13 cellular contexts compared by ENCODE assay signal in genomic region chr11:9850224-9850895, GRCh38.
"Had no signal": no experiment of that assay in that cellular context is flagged by ENCODE, and none has a peak within 500 bp of the region (broad histone marks: within the 10 kb centered on the region; RNA-seq: fewer than 3 reads in every experiment).

No MANE protein-coding gene starts in this region.

- H3K27me3 Mint-ChIP-seq: activated B cell treated with CpG ODN at 0.5 μM for 24 hours; activated CD4-positive, alpha-beta T cell treated with anti-CD3 and anti-CD28 coated beads, Interleukin-2, amount 10 ng/mL, durations not matched to agents 24 days and 14 days; stimulated activated naive CD8-positive, alpha-beta T cell treated with anti-CD3 and anti-CD28 coated beads, Interleukin-15, Interleukin-2, amounts not matched to agents 100 ng/mL and 50 ng/mL, for 24 hours had no signal

- DNase-seq: activated B cell treated with CpG ODN at 0.5 μM for 24 hours; activated CD4-positive, alpha-beta T cell treated with anti-CD3 and anti-CD28 coated beads, Interleukin-2, amount 10 ng/mL, durations not matched to agents 24 days and 14 days; anterior cingulate cortex; gastrocnemius medialis; nephron progenitor cell; ovary; stimulated activated CD4-positive, alpha-beta T cell treated with anti-CD3 and anti-CD28 coated beads, Interleukin-15, amount 100 ng/mL, for 24 hours; stimulated activated CD4-positive, alpha-beta T cell treated with anti-CD3 and anti-CD28 coated beads, Interleukin-4, amount 100 ng/mL, for 24 hours; testis had no signal

- H3K9me3 ChIP-seq: gastrocnemius medialis, ovary, testis had no signal

- H3K4me3 ChIP-seq: gastrocnemius medialis, ovary, testis had no signal

- H3K9me3 Mint-ChIP-seq: activated B cell treated with CpG ODN at 0.5 μM for 24 hours; activated CD4-positive, alpha-beta T cell treated with anti-CD3 and anti-CD28 coated beads, Interleukin-2, amount 10 ng/mL, durations not matched to agents 24 days and 14 days; activated naive CD4-positive, alpha-beta T cell treated with anti-CD3 and anti-CD28 coated beads, Interleukin-2, amount 50 U/mL, for 72 hours; activated T-helper 2 cell treated with anti-CD3 and anti-CD28 coated beads, Interferon-gamma antibody, Interleukin-2, Interleukin-4, amounts not matched to agents 10 μg/mL and 5 μg/mL and 100 μg/mL, durations not matched to agents 14 hours and 24 hours and 36 hours; nephron progenitor cell; stimulated activated naive CD8-positive, alpha-beta T cell treated with anti-CD3 and anti-CD28 coated beads, Interleukin-15, Interleukin-2, amounts not matched to agents 100 ng/mL and 50 ng/mL, for 24 hours had no signal

- ATAC-seq: activated naive CD4-positive, alpha-beta T cell treated with anti-CD3 and anti-CD28 coated beads, Interleukin-2, amount 50 U/mL, for 72 hours; esophagus mucosa; gastrocnemius medialis had no signal

- H3K4me1 ChIP-seq: gastrocnemius medialis, testis had no signal

- H3K27ac Mint-ChIP-seq: activated B cell treated with CpG ODN at 0.5 μM for 24 hours; activated CD4-positive, alpha-beta T cell treated with anti-CD3 and anti-CD28 coated beads, Interleukin-2, amount 10 ng/mL, durations not matched to agents 24 days and 14 days; activated naive CD4-positive, alpha-beta T cell treated with anti-CD3 and anti-CD28 coated beads, Interleukin-2, amount 50 U/mL, for 72 hours; activated T-helper 2 cell treated with anti-CD3 and anti-CD28 coated beads, Interferon-gamma antibody, Interleukin-2, Interleukin-4, amounts not matched to agents 10 μg/mL and 5 μg/mL and 100 μg/mL, durations not matched to agents 14 hours and 24 hours and 36 hours; nephron progenitor cell; stimulated activated naive CD8-positive, alpha-beta T cell treated with anti-CD3 and anti-CD28 coated beads, Interleukin-15, Interleukin-2, amounts not matched to agents 100 ng/mL and 50 ng/mL, for 24 hours had no signal

- H3K36me3 ChIP-seq: ovary had no signal

- H3K27ac ChIP-seq: gastrocnemius medialis, ovary, testis had no signal

- H3K27me3 ChIP-seq: gastrocnemius medialis, ovary, testis had no signal

- H3K4me3 Mint-ChIP-seq: activated B cell treated with CpG ODN at 0.5 μM for 24 hours; activated CD4-positive, alpha-beta T cell treated with anti-CD3 and anti-CD28 coated beads, Interleukin-2, amount 10 ng/mL, durations not matched to agents 24 days and 14 days; nephron progenitor cell; stimulated activated naive CD8-positive, alpha-beta T cell treated with anti-CD3 and anti-CD28 coated beads, Interleukin-15, Interleukin-2, amounts not matched to agents 100 ng/mL and 50 ng/mL, for 24 hours had no signal
